1 cellular context compared by ENCODE assay signal in genomic region chr2:191051177-191051576, GRCh38.
A peak's percentile ranks its signal among the peaks of the same experiment; 100 is the strongest.
TF ChIP-seq lines count a peak whose summit lies in the region.

No MANE protein-coding gene starts in this region.

TF ChIP-seq in HepG2, 621 proteins besides CTCF, POLR2A, EP300 and RAD21:
- TF ChIP-seq ZBTB14 (CRISPR knock-in tag; IDR thresholded peaks at IDR 0.05) (0 out of 2 replicates have a peak, but pooled peaks have one; percentile 19), SPEN (CRISPR knock-in tag; IDR thresholded peaks at IDR 0.05; ENCODE audit: low read depth) (no peak)
